Comparison of ENCODE assay signal across 19 cellular contexts in the genomic region with DNA sequence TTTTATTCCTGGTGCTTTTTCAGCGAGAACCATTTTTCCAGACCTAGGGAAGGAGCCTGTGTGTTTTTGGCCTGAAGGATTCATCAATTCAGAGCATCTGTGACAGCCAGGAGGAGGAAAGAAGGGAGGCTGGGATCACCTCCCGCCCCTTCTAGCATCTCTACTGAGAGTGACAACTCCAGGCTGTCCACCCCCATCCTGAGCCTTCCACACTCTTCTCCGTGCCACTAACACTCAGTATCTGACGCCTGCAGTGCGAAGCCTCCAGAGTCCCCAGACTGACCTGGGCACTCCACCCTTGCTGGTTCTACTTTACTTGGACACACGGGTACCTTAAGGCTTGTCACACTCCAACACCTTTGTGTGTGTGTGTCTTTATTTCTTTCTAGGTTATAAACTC. TPM values are rescaled to one million over a fixed set of nuclear protein-coding genes. Genes with fewer than 3 reads are reported as not detected.
A peak's percentile ranks its signal among the peaks of the same experiment; 100 is the strongest.
DNase-seq lines count a peak whose midpoint lies in the region; ATAC-seq, FAIRE-seq and TF ChIP-seq lines count a peak whose summit lies in the region.
"Had no signal": no experiment of that assay in that cellular context is flagged by ENCODE, and none has a peak within 500 bp of the region (broad histone marks: within the 10 kb centered on the region; RNA-seq: fewer than 3 reads in every experiment).

No MANE protein-coding gene starts in this region.

- FAIRE-seq in pancreas (lab: Jason Lieb, UNC): no peak
- FAIRE-seq: A549, GM12892, GM19239, HepG2, HTR-8/SVneo had no signal

- DNase-seq in cardiac septum (ENCODE audit: low spot score) (peak; percentile 56), Right ventricle myocardium superior (no peak), esophagus muscularis mucosa (ENCODE audit: extremely low spot score) (peak; percentile 83), lung (ENCODE audit: low spot score) (peak; percentile 22), pancreas (no peak)
- no peak for DNase-seq in stimulated activated effector memory CD8-positive, alpha-beta T cell treated with anti-CD3 and anti-CD28 coated beads, Interleukin-12 subunit alpha, Interleukin-12 subunit beta, amount 100 ng/mL, for 72 hours (ENCODE audit: low spot score in 2 of 2)
- DNase-seq: BE2C; CD4-positive, alpha-beta memory T cell; DND-41; GDM1; HCEC 1CT; HFFc6 had no signal

- H3K4me3 Mint-ChIP-seq in stimulated activated effector memory CD8-positive, alpha-beta T cell treated with anti-CD3 and anti-CD28 coated beads, Interleukin-12 subunit alpha, Interleukin-12 subunit beta, amount 100 ng/mL, for 72 hours: no peak overlapping the region
- H3K4me3 Mint-ChIP-seq: CD4-positive, alpha-beta memory T cell; HFFc6 had no signal

- no peak overlapping the region for H3K4me3 ChIP-seq in esophagus muscularis mucosa
- no peak overlapping the region for H3K4me3 ChIP-seq in lung
- H3K4me3 ChIP-seq in pancreas: no peak overlapping the region
- H3K4me3 ChIP-seq: A549 had no signal

- peaks cover 7 to 39% (median 24%) of the 10 kb centered on the region in 4 donors for H3K36me3 ChIP-seq in esophagus muscularis mucosa
- H3K36me3 ChIP-seq in lung (ENCODE audit: control insufficient read depth in 2 of 2, insufficient read depth in 2 of 2, low read length in 2 of 2): no peaks in the 10 kb centered on the region
- no peaks in the 10 kb centered on the region for H3K36me3 ChIP-seq in pancreas

- H3K4me1 Mint-ChIP-seq in stimulated activated effector memory CD8-positive, alpha-beta T cell treated with anti-CD3 and anti-CD28 coated beads, Interleukin-12 subunit alpha, Interleukin-12 subunit beta, amount 100 ng/mL, for 72 hours: peaks cover 1% of the 10 kb centered on the region

- no peak overlapping the region for H3K27ac Mint-ChIP-seq in stimulated activated effector memory CD8-positive, alpha-beta T cell treated with anti-CD3 and anti-CD28 coated beads, Interleukin-12 subunit alpha, Interleukin-12 subunit beta, amount 100 ng/mL, for 72 hours
- H3K27ac Mint-ChIP-seq: CD4-positive, alpha-beta memory T cell; HFFc6 had no signal

- TF ChIP-seq CTCF in esophagus muscularis mucosa (IDR thresholded peaks at IDR 0.05) (no peak), lung (IDR thresholded peaks at IDR 0.05; ENCODE audit: control extremely low read depth, extremely low read depth) (no peak), pancreas (IDR thresholded peaks at IDR 0.05) (no peak)

- ATAC-seq in Right ventricle myocardium superior (ENCODE audit: poor library complexity): no peak
- no peak for ATAC-seq in lung (ENCODE audit: insufficient read depth, low FRiP score)
- ATAC-seq in pancreas: no peak
- ATAC-seq in stimulated activated effector memory CD8-positive, alpha-beta T cell treated with anti-CD3 and anti-CD28 coated beads, Interleukin-12 subunit alpha, Interleukin-12 subunit beta, amount 100 ng/mL, for 72 hours: no peak
- no peak for ATAC-seq in GM21529 (IDR thresholded peaks at IDR 0.05; ENCODE audit: unreplicated experiment)
- ATAC-seq: HepG2 had no signal

- WGBS in esophagus muscularis mucosa: 71% methylated on average over 6 of the region's 6 CpGs
- WGBS in lung, 2 donors: 81 to 89% methylated on average over 6 of the region's 6 CpGs
- WGBS in pancreas, 2 donors: 77 to 89% methylated on average over 6 of the region's 6 CpGs

- no peaks in the 10 kb centered on the region for H3K9me3 Mint-ChIP-seq in stimulated activated effector memory CD8-positive, alpha-beta T cell treated with anti-CD3 and anti-CD28 coated beads, Interleukin-12 subunit alpha, Interleukin-12 subunit beta, amount 100 ng/mL, for 72 hours
- H3K9me3 Mint-ChIP-seq: CD4-positive, alpha-beta memory T cell; HFFc6 had no signal

- no peaks in the 10 kb centered on the region for H3K36me3 Mint-ChIP-seq in stimulated activated effector memory CD8-positive, alpha-beta T cell treated with anti-CD3 and anti-CD28 coated beads, Interleukin-12 subunit alpha, Interleukin-12 subunit beta, amount 100 ng/mL, for 72 hours
- H3K36me3 Mint-ChIP-seq: CD4-positive, alpha-beta memory T cell had no signal

- TF ChIP-seq EP300 in esophagus muscularis mucosa (IDR thresholded peaks at IDR 0.05): no peak

- H3K27ac ChIP-seq in esophagus muscularis mucosa (replicated peaks in 1 of 4) (peak overlapping the region in 1 of 4 donors; percentile 8), lung (ENCODE audit: low read depth in 1 of 2, low read length in 1 of 2) (no peak overlapping the region), pancreas (no peak overlapping the region)
- H3K27ac ChIP-seq: A549, C4-2B had no signal

- H3K4me1 ChIP-seq in esophagus muscularis mucosa (peaks cover 4 to 56% (median 49%) of the 10 kb centered on the region in 4 donors), lung (ENCODE audit: control insufficient read depth in 2 of 2, insufficient read depth in 2 of 2, low read length in 2 of 2) (no peaks in the 10 kb centered on the region), pancreas (no peaks in the 10 kb centered on the region)
- H3K4me1 ChIP-seq: A549 had no signal

- H3K27me3 ChIP-seq in esophagus muscularis mucosa (no peaks in the 10 kb centered on the region), lung (ENCODE audit: control insufficient read depth, insufficient read depth) (no peaks in the 10 kb centered on the region), pancreas (no peaks in the 10 kb centered on the region)
- H3K27me3 ChIP-seq: BE2C had no signal

- H3K9me3 ChIP-seq in esophagus muscularis mucosa: no peaks in the 10 kb centered on the region
- H3K9me3 ChIP-seq in lung (ENCODE audit: control insufficient read depth in 2 of 2, insufficient read depth in 1 of 2, low read length in 1 of 2): no peaks in the 10 kb centered on the region
- H3K9me3 ChIP-seq in pancreas: no peaks in the 10 kb centered on the region
- H3K9me3 ChIP-seq: A549, BE2C had no signal

- intact Hi-C loops in cardiac septum (cut with DNase I): no loop called here
- intact Hi-C loops in Right ventricle myocardium superior (cut with DNase I): no loop called here
- intact Hi-C loops in esophagus muscularis mucosa (cut with DNase I): loop anchor here (10.0 kb wide), 1 partner anchor 278 kb away; no protein-coding TSS in a partner anchor
- intact Hi-C loops in pancreas (cut with DNase I): no loop called here

- no peak for TF ChIP-seq POLR2A in esophagus muscularis mucosa (IDR thresholded peaks at IDR 0.05; ENCODE audit: low read depth)

RNA-seq across cellular contexts. Expression of gene S1PR3, which starts 15.8 kb away (rescaled TPM):
- total RNA-seq in cardiac septum (9.9 TPM), Right ventricle myocardium superior (28.2 TPM), esophagus muscularis mucosa (100 to 1,000 TPM; 184 to 340 (median 223) TPM), lung (10 to 100 TPM; 14.5 to 38.7 TPM), pancreas (1 to 10 TPM; 1.4 to 4.1 (median 2.8) TPM)
- polyA plus RNA-seq in lung (10 to 100 TPM in 1 of 2 donors, 1 to 10 TPM in 1; 2.8 to 14.0 TPM), pancreas (1 to 10 TPM; 1.8 to 1.9 TPM)
- total RNA-seq: CD4-positive, alpha-beta memory T cell had no signal
- polyA plus RNA-seq: CD4-positive, alpha-beta memory T cell; HepG2 had no signal

Comparison
In these comparisons a context has a peak if more than half of its experiments do, and no peak if none do; other contexts are left out.
1. DNase-seq: peak in cardiac septum (single experiment), esophagus muscularis mucosa (single experiment) and lung (single experiment); none in Right ventricle myocardium superior (single experiment), pancreas (0 of 6) and stimulated activated effector memory CD8-positive, alpha-beta T cell treated with anti-CD3 and anti-CD28 coated beads, Interleukin-12 subunit alpha, Interleukin-12 subunit beta, amount 100 ng/mL, for 72 hours (0 of 2).